19 cellular contexts compared by ENCODE assay signal in genomic region chr10:131574707-131575430, GRCh38.
DNase-seq lines count a peak whose midpoint lies in the region; ATAC-seq and TF ChIP-seq lines count a peak whose summit lies in the region.
"Had no signal": no experiment of that assay in that cellular context is flagged by ENCODE, and none has a peak within 500 bp of the region (broad histone marks: within the 10 kb centered on the region; RNA-seq: fewer than 3 reads in every experiment).

No MANE protein-coding gene starts in this region.

- H3K9ac ChIP-seq in endodermal cell (ENCODE audit: extremely low read depth, low read length, poor library complexity, severe bottlenecking), result no peak overlapping the region

- TF ChIP-seq CTCF in breast epithelium (IDR thresholded peaks at IDR 0.05), result no peak
- no peak for TF ChIP-seq CTCF in MCF 10A (IDR thresholded peaks at IDR 0.05; ENCODE audit: unreplicated experiment)
- no peak for TF ChIP-seq CTCF in endodermal cell (conservative IDR thresholded peaks at IDR 0.05)
- no peak for TF ChIP-seq CTCF in progenitor cell of endocrine pancreas (IDR thresholded peaks at IDR 0.05; ENCODE audit: unreplicated experiment)
- TF ChIP-seq CTCF in vagina (IDR thresholded peaks at IDR 0.05), result no peak
- no peak for TF ChIP-seq CTCF in upper lobe of right lung (IDR thresholded peaks at IDR 0.05)

- H3K27ac ChIP-seq in breast epithelium (no peak overlapping the region), endodermal cell (ENCODE audit: low read depth, low read length) (no peak overlapping the region), vagina (no peak overlapping the region), upper lobe of right lung (no peak overlapping the region)

- TF ChIP-seq POLR2A in breast epithelium (IDR thresholded peaks at IDR 0.05) (no peak), vagina (IDR thresholded peaks at IDR 0.05) (no peak)

- ATAC-seq in upper lobe of right lung, result no peak
- ATAC-seq in GM21515 (IDR thresholded peaks at IDR 0.05; ENCODE audit: unreplicated experiment), result no peak
- ATAC-seq: CD8-positive, alpha-beta T cell; GM12878 had no signal

- H3K4me1 ChIP-seq in breast epithelium (no peaks in the 10 kb centered on the region), endodermal cell (ENCODE audit: control insufficient read depth, insufficient read depth, low read length) (no peaks in the 10 kb centered on the region), vagina (no peaks in the 10 kb centered on the region), upper lobe of right lung (no peaks in the 10 kb centered on the region)
- H3K4me1 ChIP-seq: BE2C had no signal

- H3K4me3 Mint-ChIP-seq in MCF 10A (ENCODE audit: unreplicated experiment) (no peak overlapping the region), endodermal cell (no peak overlapping the region), progenitor cell of endocrine pancreas (ENCODE audit: low read depth) (no peak overlapping the region)
- H3K4me3 Mint-ChIP-seq: CD8-positive, alpha-beta T cell had no signal

- POLR2A ChIA-PET in MCF 10A (lab: Yijun Ruan, JAX), result no interaction called here

- H3K9me3 Mint-ChIP-seq in MCF 10A (ENCODE audit: unreplicated experiment) (peaks cover 7% of the 10 kb centered on the region), endodermal cell (no peaks in the 10 kb centered on the region), progenitor cell of endocrine pancreas (ENCODE audit: low read depth) (no peaks in the 10 kb centered on the region)
- H3K9me3 Mint-ChIP-seq: CD8-positive, alpha-beta T cell had no signal

- 92 to 94% methylated on average over 26 to 32 of the region's 32 CpGs for WGBS in endodermal cell (ENCODE audit: insufficient coverage in 1 of 2, insufficient read length in 1 of 2), 2 experiments

- CTCF ChIA-PET in MCF 10A (lab: Yijun Ruan, JAX), result no interaction called here

- no peaks in the 10 kb centered on the region for H3K9me3 ChIP-seq in breast epithelium
- H3K9me3 ChIP-seq in endodermal cell (ENCODE audit: control insufficient read depth, low read length), result no peaks in the 10 kb centered on the region
- H3K9me3 ChIP-seq in vagina, result no peaks in the 10 kb centered on the region
- no peaks in the 10 kb centered on the region for H3K9me3 ChIP-seq in upper lobe of right lung
- H3K9me3 ChIP-seq: BE2C had no signal

- H3K36me3 ChIP-seq in breast epithelium (no peaks in the 10 kb centered on the region), endodermal cell (ENCODE audit: control insufficient read depth, insufficient read depth, low read length) (no peaks in the 10 kb centered on the region), vagina (no peaks in the 10 kb centered on the region), upper lobe of right lung (no peaks in the 10 kb centered on the region)
- H3K36me3 ChIP-seq: BE2C had no signal

- H3K27ac Mint-ChIP-seq in MCF 10A (ENCODE audit: low read depth, unreplicated experiment), result no peak overlapping the region
- no peak overlapping the region for H3K27ac Mint-ChIP-seq in endodermal cell
- no peak overlapping the region for H3K27ac Mint-ChIP-seq in progenitor cell of endocrine pancreas
- H3K27ac Mint-ChIP-seq: CD8-positive, alpha-beta T cell had no signal

- DNase-seq in breast epithelium (ENCODE audit: low spot score in 2 of 2) (peak; percentile 2 to 49), MCF 10A (ENCODE audit: unreplicated experiment) (no peak), endodermal cell (peak; percentile 39), progenitor cell of endocrine pancreas (ENCODE audit: low spot score, unreplicated experiment) (peak; percentile 7), vagina (ENCODE audit: extremely low spot score in 2 of 2) (peak; percentile 64 to 77), upper lobe of right lung (no peak), COR-L47 (lab: John Stamatoyannopoulos, UW) (no peak)
- DNase-seq: 8988T; BE2C; DND-41; GOT3; NCI-H1417 treated with DMSO at 0.1 percent for 48 hours; NCI-H1930; NCI-H446 treated with DMSO at 0.1 percent for 48 hours; NK-92 treated with Interleukin-12 subunit alpha and Interleukin-12 subunit beta, amount 100 ng/mL, for 24 hours; SHP77 treated with DMSO at 0.1 percent for 48 hours had no signal

- H3K27me3 Mint-ChIP-seq in MCF 10A (ENCODE audit: insufficient read depth, unreplicated experiment) (no peaks in the 10 kb centered on the region), endodermal cell (ENCODE audit: insufficient read depth) (no peaks in the 10 kb centered on the region), progenitor cell of endocrine pancreas (peaks cover 8% of the 10 kb centered on the region)

- intact Hi-C loops in breast epithelium (cut with DNase I; ENCODE audit: low total_unique reads), result no loop called here
- intact Hi-C loops in MCF 10A (cut with micrococcal nuclease), result no loop called here
- intact Hi-C loops in vagina (cut with DNase I), result no loop called here
- intact Hi-C loops in upper lobe of right lung (cut with DNase I), result no loop called here

- peaks cover 6% of the 10 kb centered on the region for H3K36me3 Mint-ChIP-seq in MCF 10A (ENCODE audit: insufficient read depth, unreplicated experiment)
- H3K36me3 Mint-ChIP-seq in endodermal cell (ENCODE audit: low read depth), result no peaks in the 10 kb centered on the region
- H3K36me3 Mint-ChIP-seq in progenitor cell of endocrine pancreas (ENCODE audit: insufficient read depth), result no peaks in the 10 kb centered on the region
- H3K36me3 Mint-ChIP-seq: CD8-positive, alpha-beta T cell had no signal

- H3K4me3 ChIP-seq in breast epithelium, result no peak overlapping the region
- no peak overlapping the region for H3K4me3 ChIP-seq in endodermal cell (ENCODE audit: low read length)
- H3K4me3 ChIP-seq in vagina, result no peak overlapping the region
- no peak overlapping the region for H3K4me3 ChIP-seq in upper lobe of right lung
- H3K4me3 ChIP-seq: GM12878 had no signal

- H3K4me1 Mint-ChIP-seq in MCF 10A (ENCODE audit: insufficient read depth, unreplicated experiment) (no peaks in the 10 kb centered on the region), endodermal cell (no peaks in the 10 kb centered on the region), progenitor cell of endocrine pancreas (ENCODE audit: low read depth) (no peaks in the 10 kb centered on the region)

- no TSS peak for BruUV-seq in MCF 10A (replicated peaks; lab: Mats Ljungman, UMichigan)

- H3K27me3 ChIP-seq in breast epithelium, result peaks cover 0 to 22% of the 10 kb centered on the region in 2 donors
- no peaks in the 10 kb centered on the region for H3K27me3 ChIP-seq in endodermal cell (ENCODE audit: control insufficient read depth, insufficient read depth, low read length, poor library complexity, severe bottlenecking)
- no peaks in the 10 kb centered on the region for H3K27me3 ChIP-seq in vagina
- H3K27me3 ChIP-seq in upper lobe of right lung, result no peaks in the 10 kb centered on the region
- H3K27me3 ChIP-seq: BE2C had no signal

Comparison
In these comparisons a context has a peak if more than half of its experiments do, and no peak if none do; other contexts are left out.
1. DNase-seq: peak in breast epithelium (2 of 2), endodermal cell (single experiment), progenitor cell of endocrine pancreas (single experiment) and vagina (2 of 2); none in MCF 10A (single experiment), upper lobe of right lung (single experiment) and COR-L47 (single experiment).